ENCODE assay signal across 12 cellular contexts in the genomic region with DNA sequence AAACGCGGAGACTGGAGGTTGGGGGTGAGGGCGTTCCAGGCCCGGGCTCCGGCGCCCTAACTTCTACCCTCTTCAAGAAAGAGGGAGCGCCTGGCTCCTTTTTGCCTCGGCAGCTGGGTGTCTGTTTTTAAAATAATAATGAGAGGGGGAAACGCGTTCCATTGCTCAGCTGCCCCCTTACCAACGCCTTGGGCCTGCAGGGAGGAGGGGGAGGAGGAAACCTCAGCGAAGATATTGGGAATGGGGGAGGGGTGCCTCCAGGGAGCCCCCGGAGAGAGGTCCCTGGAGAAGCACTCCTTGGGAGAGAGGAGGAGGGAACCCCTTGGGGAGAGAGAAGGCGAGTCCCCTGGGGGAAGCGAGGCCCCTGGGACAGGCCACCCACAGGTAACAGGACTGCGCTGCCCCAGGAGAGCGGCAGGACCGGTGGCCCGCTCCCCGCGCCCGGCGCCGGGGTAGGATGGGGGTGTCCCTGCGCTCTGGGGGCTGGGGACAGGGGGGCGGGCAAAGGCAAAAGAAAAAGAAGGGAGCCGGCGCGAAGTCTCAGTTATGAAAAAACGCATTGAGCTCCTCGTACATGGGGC. TPM values are rescaled to one million over a fixed set of nuclear protein-coding genes. Genes with fewer than 3 reads are reported as not detected.
DNase-seq lines count a peak whose midpoint lies in the region; ATAC-seq lines count a peak whose summit lies in the region.
"Had no signal": no experiment of that assay in that cellular context is flagged by ENCODE, and none has a peak within 500 bp of the region (broad histone marks: within the 10 kb centered on the region; RNA-seq: fewer than 3 reads in every experiment).

No MANE protein-coding gene starts in this region.

- peaks cover 16% of the 10 kb centered on the region for H3K4me1 ChIP-seq in HUES64 (ENCODE audit: insufficient read depth, low read length)

- peaks cover 100% of the 10 kb centered on the region for H3K27me3 ChIP-seq in HUES64 (ENCODE audit: insufficient read depth, low read length)

- H3K27ac Mint-ChIP-seq in activated naive CD8-positive, alpha-beta T cell treated with anti-CD3 and anti-CD28 coated beads, Interleukin-2, amount 10 ng/mL, durations not matched to agents 7 days and 5 days, result no peak overlapping the region
- no peak overlapping the region for H3K27ac Mint-ChIP-seq in activated naive CD8-positive, alpha-beta T cell treated with anti-CD3 and anti-CD28 coated beads, Interleukin-2, amount 50 U/mL, for 24 hours
- H3K27ac Mint-ChIP-seq in effector memory CD8-positive, alpha-beta T cell, result no peak overlapping the region
- peak overlapping the region; percentile 83 for H3K27ac Mint-ChIP-seq in stimulated activated naive B cell treated with anti-CD40 and anti-IgM and Interleukin-4, amounts not matched to agents 10 μg/mL and 1 μg/mL and 100 μg/mL, for 72 hours

- H3K4me3 ChIP-seq in HUES64 (ENCODE audit: low read length), result peak overlapping the region; percentile 22; the same call in 1 of the 2 replicates
- H3K4me3 ChIP-seq: MG63 had no signal

- H3K27ac ChIP-seq in HUES64 (ENCODE audit: low read depth, low read length), result no peak overlapping the region

- no peak overlapping the region for H3K9ac ChIP-seq in HUES64 (ENCODE audit: low read depth, low read length)

- POLR2A ChIA-PET in activated naive CD8-positive, alpha-beta T cell treated with anti-CD3 and anti-CD28 coated beads, Interleukin-2, amount 10 ng/mL, durations not matched to agents 7 days and 5 days (lab: Charles Lee), result no interaction called here

- no peak for ATAC-seq in activated naive CD8-positive, alpha-beta T cell treated with anti-CD3 and anti-CD28 coated beads, Interleukin-2, amount 10 ng/mL, durations not matched to agents 7 days and 5 days (ENCODE audit: low read depth)
- no peak for ATAC-seq in activated naive CD8-positive, alpha-beta T cell treated with anti-CD3 and anti-CD28 coated beads, Interleukin-2, amount 50 U/mL, for 24 hours
- ATAC-seq in effector memory CD8-positive, alpha-beta T cell (replicated peaks), result no peak
- ATAC-seq in stimulated activated naive B cell treated with anti-CD40 and anti-IgM and Interleukin-4, amounts not matched to agents 10 μg/mL and 1 μg/mL and 100 μg/mL, for 72 hours (replicated peaks), result peak in 1 of 2 donors; percentile 5

- H3K27me3 Mint-ChIP-seq in activated naive CD8-positive, alpha-beta T cell treated with anti-CD3 and anti-CD28 coated beads, Interleukin-2, amount 10 ng/mL, durations not matched to agents 7 days and 5 days, result peaks cover 80% of the 10 kb centered on the region
- peaks cover 84% of the 10 kb centered on the region for H3K27me3 Mint-ChIP-seq in activated naive CD8-positive, alpha-beta T cell treated with anti-CD3 and anti-CD28 coated beads, Interleukin-2, amount 50 U/mL, for 24 hours
- H3K27me3 Mint-ChIP-seq in effector memory CD8-positive, alpha-beta T cell, result peaks cover 70 to 96% of the 10 kb centered on the region in 2 donors
- peaks cover 63 to 89% of the 10 kb centered on the region in 2 donors for H3K27me3 Mint-ChIP-seq in stimulated activated naive B cell treated with anti-CD40 and anti-IgM and Interleukin-4, amounts not matched to agents 10 μg/mL and 1 μg/mL and 100 μg/mL, for 72 hours

- no peaks in the 10 kb centered on the region for H3K9me3 ChIP-seq in HUES64 (ENCODE audit: insufficient read depth, low read depth, low read length)
- H3K9me3 ChIP-seq: MG63 had no signal

- H3K4me1 Mint-ChIP-seq in activated naive CD8-positive, alpha-beta T cell treated with anti-CD3 and anti-CD28 coated beads, Interleukin-2, amount 10 ng/mL, durations not matched to agents 7 days and 5 days, result peaks cover 14% of the 10 kb centered on the region
- peaks cover 23% of the 10 kb centered on the region for H3K4me1 Mint-ChIP-seq in activated naive CD8-positive, alpha-beta T cell treated with anti-CD3 and anti-CD28 coated beads, Interleukin-2, amount 50 U/mL, for 24 hours
- H3K4me1 Mint-ChIP-seq in effector memory CD8-positive, alpha-beta T cell (ENCODE audit: low read depth in 2 of 2), result peaks cover 12% of the 10 kb centered on the region in 2 donors
- peaks cover 25 to 56% of the 10 kb centered on the region in 2 donors for H3K4me1 Mint-ChIP-seq in stimulated activated naive B cell treated with anti-CD40 and anti-IgM and Interleukin-4, amounts not matched to agents 10 μg/mL and 1 μg/mL and 100 μg/mL, for 72 hours

- peak; percentile 43 for DNase-seq in activated naive CD8-positive, alpha-beta T cell treated with anti-CD3 and anti-CD28 coated beads, Interleukin-2, amount 10 ng/mL, durations not matched to agents 7 days and 5 days
- DNase-seq in activated naive CD8-positive, alpha-beta T cell treated with anti-CD3 and anti-CD28 coated beads, Interleukin-2, amount 50 U/mL, for 24 hours, result no peak
- DNase-seq in effector memory CD8-positive, alpha-beta T cell, result no peak
- DNase-seq in stimulated activated naive B cell treated with anti-CD40 and anti-IgM and Interleukin-4, amounts not matched to agents 10 μg/mL and 1 μg/mL and 100 μg/mL, for 72 hours, result no peak
- DNase-seq in NCI-H82 (lab: John Stamatoyannopoulos, UW), result no peak
- no peak for DNase-seq in stimulated activated CD4-positive, alpha-beta T cell treated with anti-CD3 and anti-CD28 coated beads, Interleukin-15, amount 100 ng/mL, for 24 hours
- DNase-seq in SIG-M5 treated with dmso at 0.1 percent for 504 hours (lab: John Stamatoyannopoulos, UW; ENCODE audit: unreplicated experiment), result no peak
- DNase-seq: MG63; stimulated activated CD4-positive, alpha-beta T cell treated with anti-CD3 and anti-CD28 coated beads, Interleukin-1b, Interleukin-23, amount 100 ng/mL, for 48 hours; stimulated activated CD8-positive, alpha-beta memory T cell treated with anti-CD3 and anti-CD28 coated beads, Interleukin-4, amount 100 ng/mL, for 48 hours had no signal

- H3K36me3 Mint-ChIP-seq in activated naive CD8-positive, alpha-beta T cell treated with anti-CD3 and anti-CD28 coated beads, Interleukin-2, amount 10 ng/mL, durations not matched to agents 7 days and 5 days, result no peaks in the 10 kb centered on the region
- no peaks in the 10 kb centered on the region for H3K36me3 Mint-ChIP-seq in activated naive CD8-positive, alpha-beta T cell treated with anti-CD3 and anti-CD28 coated beads, Interleukin-2, amount 50 U/mL, for 24 hours (ENCODE audit: low read depth)
- H3K36me3 Mint-ChIP-seq in effector memory CD8-positive, alpha-beta T cell (ENCODE audit: insufficient read depth), result peaks cover 6% of the 10 kb centered on the region
- H3K36me3 Mint-ChIP-seq in stimulated activated naive B cell treated with anti-CD40 and anti-IgM and Interleukin-4, amounts not matched to agents 10 μg/mL and 1 μg/mL and 100 μg/mL, for 72 hours, result peaks cover 0 to 1% of the 10 kb centered on the region in 2 donors

- no peaks in the 10 kb centered on the region for H3K9me3 Mint-ChIP-seq in activated naive CD8-positive, alpha-beta T cell treated with anti-CD3 and anti-CD28 coated beads, Interleukin-2, amount 10 ng/mL, durations not matched to agents 7 days and 5 days
- no peaks in the 10 kb centered on the region for H3K9me3 Mint-ChIP-seq in activated naive CD8-positive, alpha-beta T cell treated with anti-CD3 and anti-CD28 coated beads, Interleukin-2, amount 50 U/mL, for 24 hours
- H3K9me3 Mint-ChIP-seq in effector memory CD8-positive, alpha-beta T cell, result no peaks in the 10 kb centered on the region
- no peaks in the 10 kb centered on the region for H3K9me3 Mint-ChIP-seq in stimulated activated naive B cell treated with anti-CD40 and anti-IgM and Interleukin-4, amounts not matched to agents 10 μg/mL and 1 μg/mL and 100 μg/mL, for 72 hours

- under 1% methylated on average over 31 of the region's 31 CpGs for WGBS in HUES64

- no peaks in the 10 kb centered on the region for H3K36me3 ChIP-seq in HUES64 (ENCODE audit: insufficient read depth, low read length)
- H3K36me3 ChIP-seq: MG63 had no signal

- H3K4me3 Mint-ChIP-seq in activated naive CD8-positive, alpha-beta T cell treated with anti-CD3 and anti-CD28 coated beads, Interleukin-2, amount 10 ng/mL, durations not matched to agents 7 days and 5 days, result no peak overlapping the region
- H3K4me3 Mint-ChIP-seq in activated naive CD8-positive, alpha-beta T cell treated with anti-CD3 and anti-CD28 coated beads, Interleukin-2, amount 50 U/mL, for 24 hours, result no peak overlapping the region
- peak overlapping the region; percentile 17 to 31 for H3K4me3 Mint-ChIP-seq in effector memory CD8-positive, alpha-beta T cell
- H3K4me3 Mint-ChIP-seq in stimulated activated naive B cell treated with anti-CD40 and anti-IgM and Interleukin-4, amounts not matched to agents 10 μg/mL and 1 μg/mL and 100 μg/mL, for 72 hours, result peak overlapping the region; percentile 72 to 79

RNA-seq across cellular contexts. Expression of a gene that starts 2.7 kb away (rescaled TPM):
- total RNA-seq in activated naive CD8-positive, alpha-beta T cell treated with anti-CD3 and anti-CD28 coated beads, Interleukin-2, amount 10 ng/mL, durations not matched to agents 7 days and 5 days, result not detected
- not detected for polyA plus RNA-seq in HUES64 (2013, experiment 1 of 2)
- not detected for polyA plus RNA-seq in HUES64 (2013, experiment 2 of 2)
- total RNA-seq: ureter had no signal

RNA-seq across cellular contexts. Expression of a gene that starts 21.8 kb away (rescaled TPM):
- total RNA-seq in activated naive CD8-positive, alpha-beta T cell treated with anti-CD3 and anti-CD28 coated beads, Interleukin-2, amount 10 ng/mL, durations not matched to agents 7 days and 5 days, result not detected
- 4.8 TPM for polyA plus RNA-seq in HUES64 (2013, experiment 1 of 2)
- 3.7 TPM for polyA plus RNA-seq in HUES64 (2013, experiment 2 of 2)

RNA-seq across cellular contexts. Expression of a gene that starts 31.9 kb away (rescaled TPM):
- total RNA-seq in activated naive CD8-positive, alpha-beta T cell treated with anti-CD3 and anti-CD28 coated beads, Interleukin-2, amount 10 ng/mL, durations not matched to agents 7 days and 5 days, result 10 to 100 TPM; 96.3 to 96.5 TPM
- polyA plus RNA-seq in HUES64 (2013, experiment 1 of 2), result 31.9 TPM
- polyA plus RNA-seq in HUES64 (2013, experiment 2 of 2), result 33.5 TPM

Comparison
In these comparisons a context has a peak if more than half of its experiments do, and no peak if none do; other contexts are left out.
1. H3K4me3 Mint-ChIP-seq: peak in effector memory CD8-positive, alpha-beta T cell (2 of 2) and stimulated activated naive B cell treated with anti-CD40 and anti-IgM and Interleukin-4, amounts not matched to agents 10 μg/mL and 1 μg/mL and 100 μg/mL, for 72 hours (2 of 2); none in activated naive CD8-positive, alpha-beta T cell treated with anti-CD3 and anti-CD28 coated beads, Interleukin-2, amount 10 ng/mL, durations not matched to agents 7 days and 5 days (single experiment) and activated naive CD8-positive, alpha-beta T cell treated with anti-CD3 and anti-CD28 coated beads, Interleukin-2, amount 50 U/mL, for 24 hours (single experiment).